Comparison of ENCODE assay signal across 1 cellular context in the genomic region with DNA sequence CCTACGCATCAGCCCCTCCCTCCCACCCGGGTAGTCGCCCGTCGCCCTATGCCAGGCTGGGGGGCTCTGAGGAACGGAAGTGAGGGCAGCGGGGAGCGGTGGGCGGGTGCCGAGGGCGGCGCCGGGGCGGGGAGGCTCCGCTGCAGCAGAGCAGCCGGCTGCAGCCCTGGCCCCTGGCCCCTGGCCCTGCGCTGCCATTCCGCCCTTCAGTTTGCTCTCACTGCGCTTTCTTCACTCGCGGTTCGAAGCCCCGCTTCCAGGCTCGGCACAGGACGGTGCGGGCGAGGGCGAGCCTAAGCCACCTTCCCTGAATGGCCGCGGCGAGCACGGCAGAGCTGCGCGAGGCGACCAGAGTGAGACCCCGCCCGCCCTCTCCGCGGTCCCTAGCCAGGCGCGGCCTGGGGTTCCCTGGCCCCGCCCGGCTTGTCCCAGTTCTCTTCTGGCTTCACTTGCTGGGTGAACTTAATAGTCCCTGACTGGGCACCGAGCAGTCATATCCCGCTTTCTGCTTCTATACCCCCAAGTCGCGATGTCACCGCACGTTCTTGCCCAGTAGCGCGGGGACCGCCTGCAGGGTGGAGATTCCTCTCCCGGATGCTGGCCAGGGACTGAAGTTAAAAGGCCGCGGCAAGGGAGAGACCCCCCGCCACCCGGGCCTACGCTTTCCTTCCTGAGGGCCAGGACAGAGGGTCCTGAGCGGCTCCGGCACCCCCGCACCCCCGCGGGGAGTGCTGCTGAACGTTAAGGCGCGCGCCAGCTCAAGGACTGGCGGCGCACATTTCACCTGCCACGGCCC.
A peak's percentile ranks its signal among the peaks of the same experiment; 100 is the strongest.
TF ChIP-seq lines count a peak whose summit lies in the region.

No MANE protein-coding gene starts in this region.

TF ChIP-seq in HepG2, 621 proteins besides CTCF, POLR2A, EP300 and RAD21 (continued from another document and continues in another):
- TF ChIP-seq GMEB1 (CRISPR knock-in tag; IDR thresholded peaks at IDR 0.05; ENCODE audit: borderline replicate concordance) = 0 out of 2 replicates have a peak, but pooled peaks have one; percentile 7
- TF ChIP-seq MXI1 (IDR thresholded peaks at IDR 0.05; ENCODE audit: borderline replicate concordance, low read depth, low read length) = no peak
- 0 out of 2 replicates have a peak, but pooled peaks have one; percentile 11 for TF ChIP-seq ZFY (CRISPR knock-in tag; IDR thresholded peaks at IDR 0.05)
- TF ChIP-seq ZNF253 (CRISPR knock-in tag; IDR thresholded peaks at IDR 0.05; ENCODE audit: borderline replicate concordance) = no peak
- TF ChIP-seq ZNF547 (CRISPR knock-in tag; IDR thresholded peaks at IDR 0.05) = 0 out of 2 replicates have a peak, but pooled peaks have one; percentile 60
- TF ChIP-seq, protein P1, sequence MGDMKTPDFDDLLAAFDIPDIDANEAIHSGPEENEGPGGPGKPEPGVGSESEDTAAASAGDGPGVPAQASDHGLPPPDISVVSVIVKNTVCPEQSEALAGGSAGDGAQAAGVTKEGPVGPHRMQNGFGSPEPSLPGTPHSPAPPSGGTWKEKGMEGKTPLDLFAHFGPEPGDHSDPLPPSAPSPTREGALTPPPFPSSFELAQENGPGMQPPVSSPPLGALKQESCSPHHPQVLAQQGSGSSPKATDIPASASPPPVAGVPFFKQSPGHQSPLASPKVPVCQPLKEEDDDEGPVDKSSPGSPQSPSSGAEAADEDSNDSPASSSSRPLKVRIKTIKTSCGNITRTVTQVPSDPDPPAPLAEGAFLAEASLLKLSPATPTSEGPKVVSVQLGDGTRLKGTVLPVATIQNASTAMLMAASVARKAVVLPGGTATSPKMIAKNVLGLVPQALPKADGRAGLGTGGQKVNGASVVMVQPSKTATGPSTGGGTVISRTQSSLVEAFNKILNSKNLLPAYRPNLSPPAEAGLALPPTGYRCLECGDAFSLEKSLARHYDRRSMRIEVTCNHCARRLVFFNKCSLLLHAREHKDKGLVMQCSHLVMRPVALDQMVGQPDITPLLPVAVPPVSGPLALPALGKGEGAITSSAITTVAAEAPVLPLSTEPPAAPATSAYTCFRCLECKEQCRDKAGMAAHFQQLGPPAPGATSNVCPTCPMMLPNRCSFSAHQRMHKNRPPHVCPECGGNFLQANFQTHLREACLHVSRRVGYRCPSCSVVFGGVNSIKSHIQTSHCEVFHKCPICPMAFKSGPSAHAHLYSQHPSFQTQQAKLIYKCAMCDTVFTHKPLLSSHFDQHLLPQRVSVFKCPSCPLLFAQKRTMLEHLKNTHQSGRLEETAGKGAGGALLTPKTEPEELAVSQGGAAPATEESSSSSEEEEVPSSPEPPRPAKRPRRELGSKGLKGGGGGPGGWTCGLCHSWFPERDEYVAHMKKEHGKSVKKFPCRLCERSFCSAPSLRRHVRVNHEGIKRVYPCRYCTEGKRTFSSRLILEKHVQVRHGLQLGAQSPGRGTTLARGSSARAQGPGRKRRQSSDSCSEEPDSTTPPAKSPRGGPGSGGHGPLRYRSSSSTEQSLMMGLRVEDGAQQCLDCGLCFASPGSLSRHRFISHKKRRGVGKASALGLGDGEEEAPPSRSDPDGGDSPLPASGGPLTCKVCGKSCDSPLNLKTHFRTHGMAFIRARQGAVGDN (CRISPR knock-in tag; IDR thresholded peaks at IDR 0.05) = peak; percentile 38; the same call in 1 of the 2 replicates
- TF ChIP-seq MAF1 (CRISPR knock-in tag; IDR thresholded peaks at IDR 0.05; ENCODE audit: borderline replicate concordance) = no peak
- 0 out of 2 replicates have a peak, but pooled peaks have one; percentile 10 for TF ChIP-seq PPARG (CRISPR knock-in tag; conservative IDR thresholded peaks at IDR 0.05)
- TF ChIP-seq SAFB2 (CRISPR knock-in tag; IDR thresholded peaks at IDR 0.05; ENCODE audit: borderline replicate concordance, low read depth) = no peak; the same call in 1 of the 2 replicates
- peak; percentile 35; the same call in 1 of the 2 replicates for TF ChIP-seq BCL3 (CRISPR knock-in tag; IDR thresholded peaks at IDR 0.05)
- TF ChIP-seq, protein P2, sequence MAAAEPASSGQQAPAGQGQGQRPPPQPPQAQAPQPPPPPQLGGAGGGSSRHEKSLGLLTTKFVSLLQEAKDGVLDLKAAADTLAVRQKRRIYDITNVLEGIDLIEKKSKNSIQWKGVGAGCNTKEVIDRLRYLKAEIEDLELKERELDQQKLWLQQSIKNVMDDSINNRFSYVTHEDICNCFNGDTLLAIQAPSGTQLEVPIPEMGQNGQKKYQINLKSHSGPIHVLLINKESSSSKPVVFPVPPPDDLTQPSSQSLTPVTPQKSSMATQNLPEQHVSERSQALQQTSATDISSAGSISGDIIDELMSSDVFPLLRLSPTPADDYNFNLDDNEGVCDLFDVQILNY (CRISPR knock-in tag; conservative IDR thresholded peaks at IDR 0.05) = 0 out of 2 replicates have a peak, but pooled peaks have one; percentile 29
- peak; percentile 21; the same call in 1 of the 2 replicates for TF ChIP-seq PATZ1 (CRISPR knock-in tag; IDR thresholded peaks at IDR 0.05)
- TF ChIP-seq UBTF (CRISPR knock-in tag; IDR thresholded peaks at IDR 0.05) = no peak
- 0 out of 2 replicates have a peak, but pooled peaks have one; percentile 24 for TF ChIP-seq ZNF589 (CRISPR knock-in tag; conservative IDR thresholded peaks at IDR 0.05)
- TF ChIP-seq PRPF4 (IDR thresholded peaks at IDR 0.05; ENCODE audit: low read depth, low read length, poor library complexity, severe bottlenecking) = no peak
- TF ChIP-seq ASH2L (IDR thresholded peaks at IDR 0.05; ENCODE audit: insufficient read length, low read depth, low read length) = peak; percentile 4
- peak; percentile 72; the same call in 1 of the 2 replicates for TF ChIP-seq BATF2 (CRISPR knock-in tag; IDR thresholded peaks at IDR 0.05)
- TF ChIP-seq KDM6A (CRISPR knock-in tag; IDR thresholded peaks at IDR 0.05; ENCODE audit: low read depth) = no peak
- peak; percentile 1 for TF ChIP-seq HNRNPK (IDR thresholded peaks at IDR 0.05; ENCODE audit: low read depth, low read length, poor library complexity, severe bottlenecking)
- no peak for TF ChIP-seq NONO (IDR thresholded peaks at IDR 0.05)
- TF ChIP-seq NONO (CRISPR knock-in tag; conservative IDR thresholded peaks at IDR 0.05) = 0 out of 2 replicates have a peak, but pooled peaks have one; percentile 16
- peak; percentile 62; the same call in 1 of the 2 replicates for TF ChIP-seq GABPB1 (CRISPR knock-in tag; IDR thresholded peaks at IDR 0.05)
- TF ChIP-seq SIN3B (IDR thresholded peaks at IDR 0.05; ENCODE audit: low read length) = no peak
- TF ChIP-seq ZNF710 (CRISPR knock-in tag; IDR thresholded peaks at IDR 0.05; ENCODE audit: borderline replicate concordance) = peak; percentile 21; the same call in 1 of the 2 replicates
- no peak; the same call in 1 of the 2 replicates for TF ChIP-seq ZNF766 (CRISPR knock-in tag; IDR thresholded peaks at IDR 0.05; ENCODE audit: borderline replicate concordance)
- TF ChIP-seq CBX2 (IDR thresholded peaks at IDR 0.05; ENCODE audit: low read depth, low read length) = 0 out of 2 replicates have a peak, but pooled peaks have one; percentile 38
- no peak for TF ChIP-seq CBX2 (CRISPR knock-in tag; IDR thresholded peaks at IDR 0.05; ENCODE audit: low read depth)
- no peak for TF ChIP-seq FIP1L1 (IDR thresholded peaks at IDR 0.05; ENCODE audit: borderline replicate concordance, insufficient read depth, low read depth, low read length)
